ENCODE assay signal across 14 cellular contexts in the genomic region with DNA sequence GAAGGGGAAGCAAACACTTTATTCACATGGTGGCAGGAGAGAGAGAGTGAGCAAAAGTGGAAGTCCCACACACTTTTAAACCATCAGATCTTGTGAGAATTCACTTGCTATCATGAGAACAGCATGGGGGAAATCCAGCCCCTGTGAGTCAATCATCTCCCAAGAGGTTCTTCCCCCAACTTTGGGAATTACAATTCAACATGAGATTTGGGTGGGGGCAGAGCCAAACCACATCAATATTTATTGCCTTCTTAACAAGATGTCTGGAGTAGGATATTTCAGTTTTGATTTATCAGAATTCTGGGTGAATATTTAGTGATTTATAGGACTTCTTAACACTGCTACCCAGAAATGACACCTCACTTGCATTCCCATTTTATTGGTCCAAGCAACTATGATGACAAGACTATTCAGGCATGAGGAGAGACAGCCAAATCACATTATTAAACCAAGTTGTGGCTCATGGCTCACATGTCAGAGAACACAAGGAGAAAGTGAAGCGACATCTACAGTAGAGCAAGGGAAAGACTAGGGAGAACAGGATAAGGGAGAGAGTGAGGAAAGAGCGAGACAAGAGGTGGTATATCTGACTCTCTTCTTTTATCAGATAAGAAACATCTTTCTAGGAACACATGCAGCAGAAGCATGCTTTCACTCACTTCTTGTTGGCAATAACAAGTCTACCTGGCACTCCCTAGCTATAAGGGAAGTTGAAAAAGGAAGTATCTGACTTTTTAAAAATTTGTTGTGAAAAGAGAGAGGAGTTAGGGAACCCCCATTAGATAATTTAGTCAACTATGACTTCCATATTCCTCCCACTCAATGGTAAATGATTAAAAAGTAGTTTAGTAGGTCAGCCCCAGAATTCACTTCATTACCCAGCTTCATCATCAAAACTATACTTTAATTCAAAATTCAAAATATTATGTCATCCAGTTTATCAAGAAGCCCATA. TPM values are rescaled to one million over a fixed set of nuclear protein-coding genes. Genes with fewer than 3 reads are reported as not detected.
DNase-seq lines count a peak whose midpoint lies in the region; ATAC-seq and TF ChIP-seq lines count a peak whose summit lies in the region.
"Had no signal": no experiment of that assay in that cellular context is flagged by ENCODE, and none has a peak within 500 bp of the region (broad histone marks: within the 10 kb centered on the region; RNA-seq: fewer than 3 reads in every experiment).

No MANE protein-coding gene starts in this region.

- POLR2A ChIA-PET in IMR-90 (lab: Charles Lee; ENCODE audit: unreplicated experiment) = no interaction called here
- POLR2A ChIA-PET in activated naive CD8-positive, alpha-beta T cell treated with anti-CD3 and anti-CD28 coated beads, Interleukin-2, amount 10 ng/mL, durations not matched to agents 7 days and 5 days (lab: Charles Lee) = no interaction called here

- no peak overlapping the region for H2BK120ac ChIP-seq in IMR-90 (ENCODE audit: low read depth, low read length)

- H2AK9ac ChIP-seq in IMR-90 (replicated peaks; ENCODE audit: low read depth, low read length, poor library complexity) = no peak overlapping the region

- H3K4me1 ChIP-seq in IMR-90 (ENCODE audit: control insufficient read depth, insufficient read depth, low read length) = no peaks in the 10 kb centered on the region; the same call in 1 of the 2 replicates
- peaks cover 14% of the 10 kb centered on the region for H3K4me1 ChIP-seq in effector memory CD4-positive, alpha-beta T cell (ENCODE audit: control insufficient read depth, insufficient read depth, low read length, poor library complexity, severe bottlenecking)
- H3K4me1 ChIP-seq: uterus had no signal

- dilution Hi-C loops in IMR-90 (cut with HindIII; ENCODE audit: low sequenced_read_pairs, unreplicated experiment) = no loop called here

- in situ Hi-C loops in IMR-90 (cut with MboI; ENCODE audit: low sequenced_read_pairs) = no loop called here

- no peak for TF ChIP-seq CTCF in IMR-90 (conservative IDR thresholded peaks at IDR 0.05; ENCODE audit: low read depth, low read length)

- no peaks in the 10 kb centered on the region for H3K36me3 ChIP-seq in IMR-90 (ENCODE audit: control insufficient read depth, insufficient read depth, low read length)
- no peaks in the 10 kb centered on the region for H3K36me3 ChIP-seq in effector memory CD4-positive, alpha-beta T cell (ENCODE audit: control insufficient read depth, insufficient read depth, low read length)
- H3K36me3 ChIP-seq: uterus had no signal

- no peak overlapping the region for H3K4me2 ChIP-seq in IMR-90 (ENCODE audit: low read depth, low read length)

- no peak for TF ChIP-seq POLR2A in IMR-90 (IDR thresholded peaks at IDR 0.05; ENCODE audit: low read depth, low read length)

- H3K9me3 ChIP-seq in IMR-90 (ENCODE audit: control insufficient read depth, insufficient read depth, low read length) = no peaks in the 10 kb centered on the region
- H3K9me3 ChIP-seq in effector memory CD4-positive, alpha-beta T cell (ENCODE audit: control insufficient read depth, low read length) = no peaks in the 10 kb centered on the region
- H3K9me3 ChIP-seq: uterus had no signal

- H3K27me3 ChIP-seq in IMR-90 (ENCODE audit: control insufficient read depth, insufficient read depth, low read length) = no peaks in the 10 kb centered on the region
- H3K27me3 ChIP-seq in effector memory CD4-positive, alpha-beta T cell (replicated peaks; ENCODE audit: control insufficient read depth, insufficient read depth, low read length, poor library complexity, severe bottlenecking) = no peaks in the 10 kb centered on the region
- H3K27me3 ChIP-seq: uterus had no signal

- H3K9me1 ChIP-seq in IMR-90 (ENCODE audit: insufficient read depth, low read length) = no peaks in the 10 kb centered on the region

- H3K4me3 ChIP-seq in IMR-90 (ENCODE audit: insufficient read depth, low read depth, low read length) = no peak overlapping the region
- no peak overlapping the region for H3K4me3 ChIP-seq in effector memory CD4-positive, alpha-beta T cell (ENCODE audit: insufficient read depth, low read depth, low read length, poor library complexity, severe bottlenecking)
- H3K4me3 ChIP-seq: uterus had no signal

- no peak for DNase-seq in activated T-cell treated with anti-CD3 and anti-CD28 coated beads, Interleukin-2, amount 50 U/mL, for 4 hours
- no peak for DNase-seq in activated T-cell treated with anti-CD3 and anti-CD28 coated beads for 4 hours
- peak; percentile 17 for DNase-seq in IMR-90
- DNase-seq in activated naive CD8-positive, alpha-beta T cell treated with anti-CD3 and anti-CD28 coated beads, Interleukin-2, amount 10 ng/mL, durations not matched to agents 7 days and 5 days = no peak
- no peak for DNase-seq in putamen (ENCODE audit: low spot score)
- DNase-seq in effector memory CD4-positive, alpha-beta T cell = no peak
- DNase-seq: CD8-positive, alpha-beta memory T cell; erythroblast; NCI-H82; uterus had no signal

- no CpG with 5 or more reads among the region's 2 CpGs for WGBS in IMR-90 (ENCODE audit: extremely low coverage in 2 of 2, insufficient read length in 1 of 2), 2 experiments

- no peaks in the 10 kb centered on the region for H4K20me1 ChIP-seq in IMR-90 (ENCODE audit: insufficient read depth, low read length)

- no peak overlapping the region for H2BK5ac ChIP-seq in IMR-90 (ENCODE audit: low read depth, low read length, poor library complexity, severe bottlenecking)

- H3K4me3 Mint-ChIP-seq in activated T-cell treated with anti-CD3 and anti-CD28 coated beads, Interleukin-2, amount 50 U/mL, for 4 hours = peak overlapping the region; percentile 38
- H3K4me3 Mint-ChIP-seq in activated naive CD8-positive, alpha-beta T cell treated with anti-CD3 and anti-CD28 coated beads, Interleukin-2, amount 10 ng/mL, durations not matched to agents 7 days and 5 days = peak overlapping the region; percentile 33
- peak overlapping the region; percentile 44 for H3K4me3 Mint-ChIP-seq in stimulated activated naive CD8-positive, alpha-beta T cell treated with anti-CD3 and anti-CD28 coated beads, Interleukin-15, Interleukin-2, amounts not matched to agents 100 ng/mL and 50 ng/mL, for 24 hours
- H3K4me3 Mint-ChIP-seq: brain had no signal

- ATAC-seq in activated T-cell treated with anti-CD3 and anti-CD28 coated beads, Interleukin-2, amount 50 U/mL, for 4 hours = peak; percentile 73 to 74
- ATAC-seq in IMR-90 (ENCODE audit: low read depth) (no peak), GM19455 (IDR thresholded peaks at IDR 0.05; ENCODE audit: unreplicated experiment) (no peak)
- no peak for ATAC-seq in activated naive CD8-positive, alpha-beta T cell treated with anti-CD3 and anti-CD28 coated beads, Interleukin-2, amount 10 ng/mL, durations not matched to agents 7 days and 5 days (ENCODE audit: low read depth)
- ATAC-seq: HCT116 had no signal

- no peak overlapping the region for H4K5ac ChIP-seq in IMR-90 (ENCODE audit: low read depth, low read length)

- H3K27ac Mint-ChIP-seq in activated naive CD8-positive, alpha-beta T cell treated with anti-CD3 and anti-CD28 coated beads, Interleukin-2, amount 10 ng/mL, durations not matched to agents 7 days and 5 days = peak overlapping the region; percentile 75
- H3K27ac Mint-ChIP-seq in stimulated activated naive CD8-positive, alpha-beta T cell treated with anti-CD3 and anti-CD28 coated beads, Interleukin-15, Interleukin-2, amounts not matched to agents 100 ng/mL and 50 ng/mL, for 24 hours = peak overlapping the region; percentile 87
- H3K27ac Mint-ChIP-seq: brain had no signal

- H3K27ac ChIP-seq in IMR-90 (ENCODE audit: insufficient read depth, low read length) = no peak overlapping the region
- H3K27ac ChIP-seq in effector memory CD4-positive, alpha-beta T cell (ENCODE audit: insufficient read depth, low read length, poor library complexity, severe bottlenecking) = no peak overlapping the region
- H3K27ac ChIP-seq: uterus had no signal

- H4K8ac ChIP-seq in IMR-90 (ENCODE audit: low read depth in 2 of 2, low read length in 2 of 2) = no peak overlapping the region

- CTCF ChIA-PET in IMR-90 (lab: Yijun Ruan, JAX) = interaction anchor here (0.6 kb wide), 1 partner anchor 446 kb away, joined by 3 read pairs; no protein-coding TSS in a partner anchor

- H3K79me1 ChIP-seq in IMR-90 (ENCODE audit: low read depth in 1 of 2, low read length in 2 of 2) = no peaks in the 10 kb centered on the region

- H3K36me3 Mint-ChIP-seq in activated T-cell treated with anti-CD3 and anti-CD28 coated beads, Interleukin-2, amount 50 U/mL, for 4 hours (ENCODE audit: insufficient read depth) = peaks cover 5% of the 10 kb centered on the region
- peaks cover 30% of the 10 kb centered on the region for H3K36me3 Mint-ChIP-seq in activated naive CD8-positive, alpha-beta T cell treated with anti-CD3 and anti-CD28 coated beads, Interleukin-2, amount 10 ng/mL, durations not matched to agents 7 days and 5 days
- H3K36me3 Mint-ChIP-seq in stimulated activated naive CD8-positive, alpha-beta T cell treated with anti-CD3 and anti-CD28 coated beads, Interleukin-15, Interleukin-2, amounts not matched to agents 100 ng/mL and 50 ng/mL, for 24 hours (ENCODE audit: low read depth) = peaks cover 16% of the 10 kb centered on the region
- H3K36me3 Mint-ChIP-seq: brain had no signal

- no peak overlapping the region for H3K9ac ChIP-seq in IMR-90 (ENCODE audit: low read depth, low read length)

- intact Hi-C loops in IMR-90 (cut with micrococcal nuclease) = no loop called here

- no peak for TF ChIP-seq RAD21 in IMR-90 (IDR thresholded peaks at IDR 0.05; ENCODE audit: low read length)

- BruUV-seq in IMR-90 (replicated peaks; lab: Mats Ljungman, UMichigan) = no TSS peak

- H2AK5ac ChIP-seq in IMR-90 (ENCODE audit: low read depth, low read length) = no peak overlapping the region

- no peak overlapping the region for H3K23ac ChIP-seq in IMR-90 (ENCODE audit: low read depth, low read length)

- H4K91ac ChIP-seq in IMR-90 (ENCODE audit: insufficient read depth, low read depth, low read length) = no peak overlapping the region

- no peak overlapping the region for H3K4ac ChIP-seq in IMR-90 (ENCODE audit: low read depth, low read length)

- H3K4me1 Mint-ChIP-seq in activated T-cell treated with anti-CD3 and anti-CD28 coated beads, Interleukin-2, amount 50 U/mL, for 4 hours (ENCODE audit: low read depth) = peaks cover 84% of the 10 kb centered on the region
- H3K4me1 Mint-ChIP-seq in activated naive CD8-positive, alpha-beta T cell treated with anti-CD3 and anti-CD28 coated beads, Interleukin-2, amount 10 ng/mL, durations not matched to agents 7 days and 5 days = peaks cover 61% of the 10 kb centered on the region
- peaks cover 89% of the 10 kb centered on the region for H3K4me1 Mint-ChIP-seq in stimulated activated naive CD8-positive, alpha-beta T cell treated with anti-CD3 and anti-CD28 coated beads, Interleukin-15, Interleukin-2, amounts not matched to agents 100 ng/mL and 50 ng/mL, for 24 hours (ENCODE audit: low read depth)

- no peak overlapping the region for H3K56ac ChIP-seq in IMR-90 (ENCODE audit: extremely low read depth, insufficient read depth, low read length)

- no peak overlapping the region for H2AFZ ChIP-seq in IMR-90 (replicated peaks; ENCODE audit: low read length, poor library complexity)

- H3K18ac ChIP-seq in IMR-90 (ENCODE audit: low read depth, low read length) = no peak overlapping the region; the same call in 1 of the 2 replicates

- H2BK20ac ChIP-seq in IMR-90 (ENCODE audit: low read depth, low read length) = no peak overlapping the region

- H3K27me3 Mint-ChIP-seq in activated T-cell treated with anti-CD3 and anti-CD28 coated beads, Interleukin-2, amount 50 U/mL, for 4 hours (ENCODE audit: low read depth) = no peaks in the 10 kb centered on the region
- no peaks in the 10 kb centered on the region for H3K27me3 Mint-ChIP-seq in activated naive CD8-positive, alpha-beta T cell treated with anti-CD3 and anti-CD28 coated beads, Interleukin-2, amount 10 ng/mL, durations not matched to agents 7 days and 5 days
- H3K27me3 Mint-ChIP-seq in stimulated activated naive CD8-positive, alpha-beta T cell treated with anti-CD3 and anti-CD28 coated beads, Interleukin-15, Interleukin-2, amounts not matched to agents 100 ng/mL and 50 ng/mL, for 24 hours = no peaks in the 10 kb centered on the region
- H3K27me3 Mint-ChIP-seq: CD8-positive, alpha-beta memory T cell had no signal

- H3K14ac ChIP-seq in IMR-90 (replicated peaks; ENCODE audit: low read depth, low read length) = no peak overlapping the region; the same call in 1 of the 2 replicates

- H3K9me3 Mint-ChIP-seq in activated T-cell treated with anti-CD3 and anti-CD28 coated beads, Interleukin-2, amount 50 U/mL, for 4 hours = peaks cover 16% of the 10 kb centered on the region
- H3K9me3 Mint-ChIP-seq in activated naive CD8-positive, alpha-beta T cell treated with anti-CD3 and anti-CD28 coated beads, Interleukin-2, amount 10 ng/mL, durations not matched to agents 7 days and 5 days = peaks cover 11% of the 10 kb centered on the region
- peaks cover 9% of the 10 kb centered on the region for H3K9me3 Mint-ChIP-seq in stimulated activated naive CD8-positive, alpha-beta T cell treated with anti-CD3 and anti-CD28 coated beads, Interleukin-15, Interleukin-2, amounts not matched to agents 100 ng/mL and 50 ng/mL, for 24 hours

- no peak overlapping the region for H2BK15ac ChIP-seq in IMR-90 (ENCODE audit: low read depth, low read length)

RNA-seq across cellular contexts. Expression of a gene that starts 36.6 kb away (rescaled TPM):
- 100 to 1,000 TPM; 181 to 243 (median 224) TPM for total RNA-seq in activated T-cell treated with anti-CD3 and anti-CD28 coated beads, Interleukin-2, amount 50 U/mL, for 4 hours
- total RNA-seq in IMR-90 (2012; rRNA removed) = not detected in 2 replicates
- not detected in 2 replicates for polyA plus RNA-seq in IMR-90 (2012; rRNA removed)
- not detected in 2 replicates for polyA plus RNA-seq in IMR-90 (2012; cell fraction: cytosol; rRNA removed)
- 0.06 TPM in 1 of 2 replicates, not detected in the other for polyA plus RNA-seq in IMR-90 (2012; cell fraction: nucleus; rRNA removed; ENCODE audit: low replicate concordance)
- total RNA-seq in activated naive CD8-positive, alpha-beta T cell treated with anti-CD3 and anti-CD28 coated beads, Interleukin-2, amount 10 ng/mL, durations not matched to agents 7 days and 5 days = 100 to 1,000 TPM; 828 to 854 TPM

Comparison
In these comparisons a context has a peak if more than half of its experiments do, and no peak if none do; other contexts are left out.
1. ATAC-seq: peak in activated T-cell treated with anti-CD3 and anti-CD28 coated beads, Interleukin-2, amount 50 U/mL, for 4 hours (2 of 2); none in IMR-90 (single experiment), activated naive CD8-positive, alpha-beta T cell treated with anti-CD3 and anti-CD28 coated beads, Interleukin-2, amount 10 ng/mL, durations not matched to agents 7 days and 5 days (single experiment) and GM19455 (single experiment).
2. RNA of a gene that starts 36.6 kb away (total RNA-seq): 828 to 854 TPM in activated naive CD8-positive, alpha-beta T cell treated with anti-CD3 and anti-CD28 coated beads, Interleukin-2, amount 10 ng/mL, durations not matched to agents 7 days and 5 days and 181 to 243 TPM in activated T-cell treated with anti-CD3 and anti-CD28 coated beads, Interleukin-2, amount 50 U/mL, for 4 hours; not detected in IMR-90; every median in the first group is over 100 times any median in the second.
3. Peak in every context shown above with its lines, with median percentiles within 50 percentile points of each other: H3K4me3 Mint-ChIP-seq.